9 cellular contexts compared by ENCODE assay signal in the genomic region with DNA sequence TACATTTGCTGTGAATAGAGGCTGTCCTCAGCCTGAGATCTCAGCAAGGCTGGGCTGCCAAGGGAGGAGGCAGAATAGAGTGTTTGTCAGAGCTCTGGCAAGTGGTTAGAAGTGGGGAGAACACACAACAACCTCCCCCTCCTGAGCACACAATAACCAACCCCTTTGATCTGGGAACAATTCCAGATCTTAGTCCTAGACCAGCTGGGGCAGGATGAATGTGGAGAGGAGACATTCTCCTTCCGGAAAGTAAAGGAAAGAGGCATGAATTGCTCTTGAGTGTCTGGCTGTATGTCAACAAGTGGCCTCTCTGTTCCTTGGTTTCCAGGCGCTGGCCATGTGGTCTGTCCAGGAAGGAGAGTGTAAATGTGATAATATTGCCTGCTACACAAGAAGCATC.
A peak's percentile ranks its signal among the peaks of the same experiment; 100 is the strongest.
DNase-seq lines count a peak whose midpoint lies in the region; ATAC-seq and TF ChIP-seq lines count a peak whose summit lies in the region.
"Had no signal": no experiment of that assay in that cellular context is flagged by ENCODE, and none has a peak within 500 bp of the region (broad histone marks: within the 10 kb centered on the region; RNA-seq: fewer than 3 reads in every experiment).

No MANE protein-coding gene starts in this region.

- H3K27ac ChIP-seq in lung (ENCODE audit: low read depth in 1 of 2, low read length in 1 of 2) (no peak overlapping the region), RWPE1 (no peak overlapping the region)

- CTCF ChIA-PET in RWPE1 (lab: Yijun Ruan, JAX), result no interaction called here

- POLR2A ChIA-PET in RWPE1 (lab: Yijun Ruan, JAX; ENCODE audit: low non-redundant PET), result no interaction called here

- H3K27me3 ChIP-seq in lung (ENCODE audit: control insufficient read depth, insufficient read depth), result no peaks in the 10 kb centered on the region

- H3K4me1 ChIP-seq in lung (ENCODE audit: control insufficient read depth in 2 of 2, insufficient read depth in 2 of 2, low read length in 2 of 2), result peaks cover 0 to 1% of the 10 kb centered on the region in 2 donors

- TF ChIP-seq CTCF in lung (IDR thresholded peaks at IDR 0.05; ENCODE audit: control extremely low read depth, extremely low read depth) (no peak), GM13977 (IDR thresholded peaks at IDR 0.05; ENCODE audit: extremely low read depth, insufficient read depth, missing control alignments) (no peak), RWPE1 (conservative IDR thresholded peaks at IDR 0.05; ENCODE audit: low read depth) (no peak)

- H3K4me3 ChIP-seq in lung, result no peak overlapping the region

- in situ Hi-C loops in GM13977 (cut with MboI; ENCODE audit: low pct_unique_long_range_greater_than_20kb, low sequenced_read_pairs, unreplicated experiment), result no loop called here

- peaks cover 0 to 3% of the 10 kb centered on the region in 2 donors for H3K9me3 ChIP-seq in lung (ENCODE audit: control insufficient read depth in 2 of 2, insufficient read depth in 1 of 2, low read length in 1 of 2)

- DNase-seq in COLO829 (ENCODE audit: low spot score) (peak; percentile 65), amygdala (lab: John Stamatoyannopoulos, UW) (peak in 50 of 56 donors; percentile 4 to 78 (median 44)), lung (ENCODE audit: low spot score) (peak; percentile 78), GM13977 (ENCODE audit: low spot score) (no peak), RWPE1 (ENCODE audit: low spot score) (no peak), NOMO-1 treated with DMSO at 0.1 percent for 48 hours (lab: John Stamatoyannopoulos, UW; ENCODE audit: unreplicated experiment) (no peak), RKO (ENCODE audit: low spot score) (no peak)
- DNase-seq: immature natural killer cell had no signal

- 10 to 14% methylated on average over 2 of the region's 2 CpGs for WGBS in lung, 2 donors

- H3K36me3 ChIP-seq in lung (ENCODE audit: control insufficient read depth in 2 of 2, insufficient read depth in 2 of 2, low read length in 2 of 2), result no peaks in the 10 kb centered on the region

- ATAC-seq in HG03095 (IDR thresholded peaks at IDR 0.05; ENCODE audit: unreplicated experiment) (peak; percentile 18), lung (ENCODE audit: insufficient read depth, low FRiP score) (peak; percentile 77)

Comparison
In these comparisons a context has a peak if more than half of its experiments do, and no peak if none do; other contexts are left out.
1. DNase-seq: peak in COLO829 (single experiment), amygdala (50 of 56) and lung (single experiment); none in GM13977 (single experiment), RWPE1 (single experiment), NOMO-1 treated with DMSO at 0.1 percent for 48 hours (single experiment) and RKO (single experiment).